Comparison of ENCODE assay signal across 11 cellular contexts in the genomic region with DNA sequence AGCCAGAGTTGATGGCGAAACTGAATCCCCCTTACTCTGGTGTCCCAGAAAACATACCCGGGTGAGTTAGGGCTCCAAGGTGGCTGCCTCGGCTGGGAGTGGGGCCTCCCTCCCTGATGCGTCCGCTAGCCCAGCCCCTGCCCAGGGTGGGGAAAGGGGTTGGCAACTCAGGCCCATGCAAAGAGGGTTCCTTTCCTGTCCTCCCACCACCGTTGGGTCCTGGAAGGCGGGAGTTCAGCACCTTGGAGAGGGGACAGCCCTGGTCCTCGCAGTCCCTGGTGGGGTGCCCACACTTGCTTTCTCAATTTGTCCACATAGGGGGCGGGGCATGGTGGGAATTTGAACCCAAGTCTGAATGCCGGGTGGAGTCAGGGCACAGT. TPM values are rescaled to one million over a fixed set of nuclear protein-coding genes. Genes with fewer than 3 reads are reported as not detected.
DNase-seq lines count a peak whose midpoint lies in the region; ATAC-seq, FAIRE-seq and TF ChIP-seq lines count a peak whose summit lies in the region.
"Had no signal": no experiment of that assay in that cellular context is flagged by ENCODE, and none has a peak within 500 bp of the region (broad histone marks: within the 10 kb centered on the region; RNA-seq: fewer than 3 reads in every experiment).

No MANE protein-coding gene starts in this region.

- peaks cover 2% of the 10 kb centered on the region for H3K79me2 ChIP-seq in hepatocyte

- H3K9me2 ChIP-seq in hepatocyte (replicated peaks; ENCODE audit: insufficient read depth), result no peaks in the 10 kb centered on the region

- no peak overlapping the region for H3K4me3 ChIP-seq in right atrium auricular region
- H3K4me3 ChIP-seq in SJCRH30, result no peak overlapping the region
- H3K4me3 ChIP-seq in hepatocyte, result no peak overlapping the region
- H3K4me3 ChIP-seq in upper lobe of right lung, result no peak overlapping the region
- H3K4me3 ChIP-seq: transverse colon had no signal

- peak; percentile 43 for ATAC-seq in Right ventricle myocardium superior (ENCODE audit: poor library complexity)
- peak; percentile 15 for ATAC-seq in upper lobe of right lung
- no peak for ATAC-seq in HG02610 (IDR thresholded peaks at IDR 0.05; ENCODE audit: unreplicated experiment)

- no peak overlapping the region for H3K4me2 ChIP-seq in hepatocyte

- TF ChIP-seq CTCF in right atrium auricular region (IDR thresholded peaks at IDR 0.05) (no peak), hepatocyte (IDR thresholded peaks at IDR 0.05; ENCODE audit: poor library complexity) (no peak), upper lobe of right lung (IDR thresholded peaks at IDR 0.05) (no peak)

- H3K27ac ChIP-seq in right atrium auricular region (no peak overlapping the region), SJCRH30 (no peak overlapping the region), hepatocyte (no peak overlapping the region), upper lobe of right lung (no peak overlapping the region)
- H3K27ac ChIP-seq: transverse colon had no signal

- H3K27me3 ChIP-seq in right atrium auricular region, result no peaks in the 10 kb centered on the region
- H3K27me3 ChIP-seq in SJCRH30, result no peaks in the 10 kb centered on the region
- no peaks in the 10 kb centered on the region for H3K27me3 ChIP-seq in hepatocyte
- H3K27me3 ChIP-seq in upper lobe of right lung, result no peaks in the 10 kb centered on the region
- H3K27me3 ChIP-seq: transverse colon had no signal

- intact Hi-C loops in Right ventricle myocardium superior (cut with DNase I) (no loop called here), upper lobe of right lung (cut with DNase I) (no loop called here)

- no peaks in the 10 kb centered on the region for H4K20me1 ChIP-seq in hepatocyte (ENCODE audit: insufficient read depth, poor library complexity, severe bottlenecking)

- no peak for FAIRE-seq in HTR-8/SVneo (lab: Jason Lieb, UNC)

- DNase-seq in Right ventricle myocardium superior (no peak), right atrium auricular region (ENCODE audit: low spot score) (no peak), SJCRH30 (peak; percentile 63 to 65), hepatocyte (ENCODE audit: low spot score) (peak; percentile 53), upper lobe of right lung (no peak), HPDE6-E6E7 (ENCODE audit: extremely low spot score) (no peak), HTR-8/SVneo (ENCODE audit: insufficient read length, low spot score) (no peak)
- DNase-seq: naive thymus-derived CD8-positive, alpha-beta T cell had no signal

- H3K4me1 ChIP-seq in right atrium auricular region, result peaks cover 0 to 10% of the 10 kb centered on the region in 2 donors
- H3K4me1 ChIP-seq in SJCRH30, result peaks cover 13% of the 10 kb centered on the region
- no peaks in the 10 kb centered on the region for H3K4me1 ChIP-seq in hepatocyte (ENCODE audit: insufficient read depth)
- H3K4me1 ChIP-seq in upper lobe of right lung, result peaks cover 3% of the 10 kb centered on the region

- H3K9me3 ChIP-seq in right atrium auricular region, result no peaks in the 10 kb centered on the region
- H3K9me3 ChIP-seq in SJCRH30 (replicated peaks), result no peaks in the 10 kb centered on the region
- no peaks in the 10 kb centered on the region for H3K9me3 ChIP-seq in hepatocyte (ENCODE audit: low read depth)
- H3K9me3 ChIP-seq in upper lobe of right lung, result no peaks in the 10 kb centered on the region
- H3K9me3 ChIP-seq: transverse colon had no signal

- WGBS in hepatocyte (ENCODE audit: low lambda C conversion rate, missing lambda C conversion rate), result 70% methylated on average over 10 of the region's 10 CpGs

- H2AFZ ChIP-seq in hepatocyte, result no peak overlapping the region

- H3K36me3 ChIP-seq in right atrium auricular region, result peaks cover 18% of the 10 kb centered on the region
- peaks cover 19% of the 10 kb centered on the region for H3K36me3 ChIP-seq in SJCRH30
- H3K36me3 ChIP-seq in hepatocyte (replicated peaks; ENCODE audit: insufficient read depth, low read depth), result no peaks in the 10 kb centered on the region
- peaks cover 23% of the 10 kb centered on the region for H3K36me3 ChIP-seq in upper lobe of right lung

RNA-seq across cellular contexts. Expression of a gene that starts 6.1 kb away (rescaled TPM):
- total RNA-seq in Right ventricle myocardium superior (47.2 TPM), right atrium auricular region (10 to 100 TPM; 52.8 to 71.5 TPM), hepatocyte (22.7 and 28.6 TPM in 2 replicates), upper lobe of right lung (46.1 TPM)
- total RNA-seq in SJCRH30 (2014; rRNA removed; shearing (Covaris generic)), result 64.4 and 70.7 TPM in 2 replicates
- polyA plus RNA-seq in hepatocyte, result 186 and 207 TPM in 2 replicates

RNA-seq across cellular contexts. Expression of a gene that starts 6.7 kb away (rescaled TPM):
- total RNA-seq in Right ventricle myocardium superior (not detected), right atrium auricular region (not detected), hepatocyte (1.0 and 3.3 TPM in 2 replicates), upper lobe of right lung (not detected)
- 0.08 TPM in 1 of 2 replicates, not detected in the other for total RNA-seq in SJCRH30 (2014; rRNA removed; shearing (Covaris generic))
- 9.5 and 16.6 TPM in 2 replicates for polyA plus RNA-seq in hepatocyte
- total RNA-seq: transverse colon had no signal
- polyA plus RNA-seq: IgD-negative memory B cell; naive thymus-derived CD8-positive, alpha-beta T cell had no signal

RNA-seq across cellular contexts. Expression of a gene that starts 41.3 kb away (rescaled TPM):
- total RNA-seq in Right ventricle myocardium superior (106 TPM), right atrium auricular region (10 to 100 TPM; 60.8 to 64.6 TPM), hepatocyte (78.0 and 80.0 TPM in 2 replicates), upper lobe of right lung (112 TPM)
- 91.3 and 103 TPM in 2 replicates for total RNA-seq in SJCRH30 (2014; rRNA removed; shearing (Covaris generic))
- 129 and 130 TPM in 2 replicates for polyA plus RNA-seq in hepatocyte

RNA-seq across cellular contexts. Expression of a gene that starts 45.9 kb away (rescaled TPM):
- 15.8 TPM for total RNA-seq in Right ventricle myocardium superior
- 10 to 100 TPM; 20.5 to 22.0 TPM for total RNA-seq in right atrium auricular region
- 93.1 and 97.5 TPM in 2 replicates for total RNA-seq in SJCRH30 (2014; rRNA removed; shearing (Covaris generic))
- 42.0 and 47.0 TPM in 2 replicates for total RNA-seq in hepatocyte
- polyA plus RNA-seq in hepatocyte, result 44.2 and 47.2 TPM in 2 replicates
- 50.9 TPM for total RNA-seq in upper lobe of right lung

Comparison
In these comparisons a context has a peak if more than half of its experiments do, and no peak if none do; other contexts are left out.
1. DNase-seq: peak in SJCRH30 (2 of 2) and hepatocyte (single experiment); none in Right ventricle myocardium superior (single experiment), right atrium auricular region (single experiment), upper lobe of right lung (single experiment), HPDE6-E6E7 (single experiment) and HTR-8/SVneo (single experiment).